ENCODE assay signal across 8 cellular contexts in the genomic region with DNA sequence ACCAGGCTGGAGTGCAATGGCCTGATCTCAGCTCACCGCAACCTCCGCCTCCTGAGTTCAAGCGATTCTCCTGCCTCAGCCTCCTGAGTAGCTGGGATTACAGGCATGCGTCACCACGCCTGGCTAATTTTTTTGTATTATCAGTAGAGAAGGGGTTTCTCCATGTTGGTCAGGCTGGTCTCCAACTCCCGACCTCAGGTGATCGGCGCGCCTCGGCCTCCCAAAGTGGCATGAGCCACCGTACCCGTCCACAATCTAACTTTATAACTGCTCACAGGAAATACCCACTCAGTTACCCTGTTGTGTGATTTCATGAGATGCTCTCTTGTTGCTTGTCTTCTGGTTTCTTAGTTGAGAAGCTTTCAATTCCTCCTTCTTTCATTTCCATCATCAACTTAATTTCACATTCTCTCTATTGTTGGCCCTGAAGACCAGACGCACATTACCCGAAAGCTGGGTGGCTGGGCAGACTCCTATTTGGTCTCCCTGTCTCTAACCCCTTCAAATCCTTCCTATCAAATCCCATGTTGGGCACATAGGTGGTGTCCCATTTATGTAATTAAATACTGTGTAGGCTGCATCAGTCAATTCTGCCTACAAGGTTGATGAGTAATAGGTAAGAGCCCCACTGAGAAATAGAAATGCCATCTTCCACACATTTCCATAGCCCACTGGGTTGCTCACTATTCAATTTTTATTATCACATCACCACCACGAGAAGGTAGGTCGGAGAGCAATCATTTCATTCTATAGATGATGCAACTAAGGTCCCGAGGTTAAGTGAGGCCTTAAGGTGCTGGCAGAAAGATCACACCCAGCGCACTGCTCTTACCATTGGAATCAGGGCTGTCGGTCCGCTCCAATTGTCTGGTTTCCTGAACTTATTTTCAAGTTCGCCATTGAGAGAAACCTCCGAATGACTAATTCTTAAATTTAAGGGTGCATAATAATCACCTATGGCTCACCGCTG. TPM values are rescaled to one million over a fixed set of nuclear protein-coding genes. Genes with fewer than 3 reads are reported as not detected.
A peak's percentile ranks its signal among the peaks of the same experiment; 100 is the strongest.
DNase-seq lines count a peak whose midpoint lies in the region; ATAC-seq, FAIRE-seq and TF ChIP-seq lines count a peak whose summit lies in the region.

No MANE protein-coding gene starts in this region.

- H3K9me3 ChIP-seq in K562 (replicated peaks; ENCODE audit: control insufficient read depth, insufficient read depth, low read depth, low read length) = no peaks in the 10 kb centered on the region; the same call in 1 of the 2 replicates
- H3K9me3 ChIP-seq in lower lobe of right lung = no peaks in the 10 kb centered on the region
- no peaks in the 10 kb centered on the region for H3K9me3 ChIP-seq in thymus (ENCODE audit: control insufficient read depth)

- in situ Hi-C loops in K562 (cut with MboI) = no loop called here

- no peaks in the 10 kb centered on the region for H3K9me1 ChIP-seq in K562 (ENCODE audit: control insufficient read depth, insufficient read depth, low read length)

- no peak for ATAC-seq in K562
- peak in 1 of 2 donors; percentile 3 for ATAC-seq in lower lobe of right lung
- no peak for ATAC-seq in HG03108 (IDR thresholded peaks at IDR 0.05; ENCODE audit: unreplicated experiment)

- H3K79me2 ChIP-seq in K562 (ENCODE audit: control insufficient read depth, insufficient read depth, low read length) = peaks cover 9% of the 10 kb centered on the region

- no peak for TF ChIP-seq RAD21 in K562 (CRISPR knock-in tag; conservative IDR thresholded peaks at IDR 0.05 in 1 of 2, IDR thresholded peaks at IDR 0.05 in 1 of 2)

- H3K4me1 ChIP-seq in K562 (replicated peaks in 1 of 2; ENCODE audit: control insufficient read depth in 2 of 2, insufficient read depth in 2 of 2, low read length in 2 of 2) = no peaks in the 10 kb centered on the region; a peak in 1 of 5 replicates
- H3K4me1 ChIP-seq in lower lobe of right lung = peaks cover 23% of the 10 kb centered on the region
- H3K4me1 ChIP-seq in thymus (ENCODE audit: control insufficient read depth, insufficient read depth, low read length) = peaks cover 7% of the 10 kb centered on the region

- no peaks in the 10 kb centered on the region for H4K20me1 ChIP-seq in K562 (replicated peaks; ENCODE audit: control insufficient read depth, insufficient read depth, low read length)

- H3K27ac ChIP-seq in K562 (ENCODE audit: extremely low read depth, low read depth, low read length) (no peak overlapping the region), lower lobe of right lung (peak overlapping the region; percentile 89), thymus (ENCODE audit: low read depth) (peak overlapping the region; percentile 94)

- peaks cover 64% of the 10 kb centered on the region for H3K36me3 ChIP-seq in K562 (ENCODE audit: control insufficient read depth, insufficient read depth, low read length)
- H3K36me3 ChIP-seq in lower lobe of right lung = peaks cover 51% of the 10 kb centered on the region
- H3K36me3 ChIP-seq in thymus (ENCODE audit: control insufficient read depth, insufficient read depth) = peaks cover 7% of the 10 kb centered on the region

- no peak for TF ChIP-seq EP300 in K562 (IDR thresholded peaks at IDR 0.05; ENCODE audit: low read length)

- DNase-seq in DMS53 treated with DMSO at 0.1 percent for 48 hours (lab: John Stamatoyannopoulos, UW; ENCODE audit: unreplicated experiment) (peak; percentile 3), M059J (ENCODE audit: low read depth) (peak; percentile 32), K562 (ENCODE audit: extremely low read depth in 1 of 4, low spot score in 3 of 4) (no peak), lower lobe of right lung (no peak), Ammon's horn (ENCODE audit: low spot score) (no peak), hypothalamus (lab: John Stamatoyannopoulos, UW) (no peak)

- no peak overlapping the region for H2AFZ ChIP-seq in K562 (ENCODE audit: low read depth, low read length)

- TF ChIP-seq CTCF in K562 (IDR thresholded peaks at IDR 0.05 in 2 of 3, conservative IDR thresholded peaks at IDR 0.05 in 1 of 3; ENCODE audit: insufficient read depth in 2 of 3, low read depth in 1 of 3, low read length in 3 of 3) (no peak), lower lobe of right lung (IDR thresholded peaks at IDR 0.05) (no peak)

- no peak overlapping the region for H3K4me2 ChIP-seq in K562 (ENCODE audit: insufficient read depth, low read length)

- CTCF ChIA-PET in K562 (lab: Yijun Ruan, JAX; ENCODE audit: low intra/inter-chr PET ratio) = no interaction called here

- H3K27me3 ChIP-seq in K562 (ENCODE audit: control insufficient read depth in 2 of 2, insufficient read depth in 2 of 2, low read length in 2 of 2) (no peaks in the 10 kb centered on the region), lower lobe of right lung (ENCODE audit: low read depth) (no peaks in the 10 kb centered on the region), thymus (ENCODE audit: control insufficient read depth, insufficient read depth) (no peaks in the 10 kb centered on the region)

- FAIRE-seq in K562 (lab: Jason Lieb, UNC) = no peak

- H3K4me3 ChIP-seq in K562 = no peak overlapping the region
- H3K4me3 ChIP-seq in lower lobe of right lung = peak overlapping the region; percentile 84
- H3K4me3 ChIP-seq in thymus (ENCODE audit: low read length) = peak overlapping the region; percentile 87

- 96% methylated on average over 18 of the region's 23 CpGs for WGBS in K562 (ENCODE audit: insufficient coverage, low coverage, missing lambda C conversion rate)
- WGBS in thymus = 67% methylated on average over 23 of the region's 23 CpGs

- no peak overlapping the region for H3K9ac ChIP-seq in K562 (ENCODE audit: insufficient read depth in 1 of 2, low read depth in 2 of 2, low read length in 2 of 2)

- POLR2A ChIA-PET in K562 (lab: Yijun Ruan, JAX) = no interaction called here

- BruUV-seq in K562 (replicated peaks; lab: Mats Ljungman, UMichigan) = no TSS peak

- TF ChIP-seq POLR2A in K562 (conservative IDR thresholded peaks at IDR 0.05) = 0 out of 2 replicates have a peak, but pooled peaks have one; percentile 39

- intact Hi-C loops in K562 (cut with micrococcal nuclease) (no loop called here), lower lobe of right lung (cut with DNase I) (no loop called here)

RNA-seq across cellular contexts. Expression of a gene that starts 1.0 kb away (rescaled TPM):
- 0.17 and 0.20 TPM in 2 replicates for total RNA-seq in M059J (2014; rRNA removed; shearing (Covaris generic))
- total RNA-seq in K562 (2011; cell fraction: chromatin; rRNA removed; ENCODE audit: low replicate concordance) = 0.79 and 1.1 TPM in 2 replicates
- total RNA-seq in K562 (2011; cell fraction: nucleolus; rRNA removed) = 0.79 and 1.8 TPM in 2 replicates
- total RNA-seq in K562 (2011; cell fraction: nucleoplasm; rRNA removed) = 1.2 and 2.1 TPM in 2 replicates
- total RNA-seq in K562 (2014; rRNA removed) (0.18 and 0.33 TPM in 2 replicates), K562 (2014; rRNA removed; fragmentation: Illumina TruSeq; extraction: Trizol) (0.29 and 0.45 TPM in 2 replicates), K562 (2015; rRNA removed; fragmentation: Illumina TruSeq; extraction: Trizol) (0.30 and 0.40 TPM in 2 replicates), K562 (2021) (0.96 and 1.4 TPM in 2 replicates), lower lobe of right lung (7.8 TPM)
- polyA plus RNA-seq in K562 (2011; rRNA removed) (0.74 and 1.8 TPM in 2 replicates), K562 (2014; fragmentation: Illumina TruSeq; extraction: Trizol) (0.40 and 0.78 TPM in 2 replicates), K562 (2014; fragmentation: Nextera tagmentation; extraction: Ambion mirVana) (1 to 10 TPM in 1 of 2 experiments, under 1 TPM in 1; 0.90 to 1.0 TPM), K562 (2014; rRNA removed) (1.1 and 1.7 TPM in 2 replicates), thymus (16.1 TPM)
- 1.4 and 2.1 TPM in 2 replicates for polyA plus RNA-seq in K562 (2011; cell fraction: cytosol; rRNA removed)
- polyA plus RNA-seq in K562 (2011; cell fraction: nucleus; rRNA removed) = 0.86 and 0.92 TPM in 2 replicates
- 0.65 and 0.80 TPM in 2 replicates for polyA plus RNA-seq in K562 (2012)
- polyA minus RNA-seq in K562 (2011; rRNA and poly(A)+ RNA removed) = 0.27 and 0.67 TPM in 2 replicates
- 0.57 and 0.82 TPM in 2 replicates for polyA minus RNA-seq in K562 (2011; cell fraction: cytosol; rRNA and poly(A)+ RNA removed)
- 0.78 and 1.8 TPM in 2 replicates for polyA minus RNA-seq in K562 (2011; cell fraction: nucleus; rRNA and poly(A)+ RNA removed)

RNA-seq across cellular contexts. Expression of a gene that starts 13.3 kb away (rescaled TPM):
- 179 and 214 TPM in 2 replicates for total RNA-seq in M059J (2014; rRNA removed; shearing (Covaris generic))
- total RNA-seq in K562 (2011; cell fraction: chromatin; rRNA removed; ENCODE audit: low replicate concordance) = 31.7 and 33.4 TPM in 2 replicates
- 55.9 and 65.0 TPM in 2 replicates for total RNA-seq in K562 (2011; cell fraction: nucleolus; rRNA removed)
- 52.1 and 63.5 TPM in 2 replicates for total RNA-seq in K562 (2011; cell fraction: nucleoplasm; rRNA removed)
- total RNA-seq in K562 (2014; rRNA removed) = 221 and 225 TPM in 2 replicates
- total RNA-seq in K562 (2014; rRNA removed; fragmentation: Illumina TruSeq; extraction: Trizol) = 237 and 280 TPM in 2 replicates
- total RNA-seq in K562 (2015; rRNA removed; fragmentation: Illumina TruSeq; extraction: Trizol) = 195 and 204 TPM in 2 replicates
- total RNA-seq in K562 (2021) = 252 and 275 TPM in 2 replicates
- 401 and 592 TPM in 2 replicates for polyA plus RNA-seq in K562 (2011; rRNA removed)
- polyA plus RNA-seq in K562 (2011; cell fraction: cytosol; rRNA removed) = 146 and 208 TPM in 2 replicates
- polyA plus RNA-seq in K562 (2011; cell fraction: nucleus; rRNA removed) = 83.6 and 116 TPM in 2 replicates
- 188 and 273 TPM in 2 replicates for polyA plus RNA-seq in K562 (2012)
- polyA plus RNA-seq in K562 (2014; fragmentation: Illumina TruSeq; extraction: Trizol) = 283 and 333 TPM in 2 replicates
- polyA plus RNA-seq in K562 (2014; fragmentation: Nextera tagmentation; extraction: Ambion mirVana) = 100 to 1,000 TPM; 136 to 205 TPM
- 315 and 359 TPM in 2 replicates for polyA plus RNA-seq in K562 (2014; rRNA removed)
- 170 and 176 TPM in 2 replicates for polyA minus RNA-seq in K562 (2011; rRNA and poly(A)+ RNA removed)
- polyA minus RNA-seq in K562 (2011; cell fraction: cytosol; rRNA and poly(A)+ RNA removed) = 104 and 123 TPM in 2 replicates
- polyA minus RNA-seq in K562 (2011; cell fraction: nucleus; rRNA and poly(A)+ RNA removed) = 32.2 and 48.5 TPM in 2 replicates
- 133 TPM for total RNA-seq in lower lobe of right lung
- polyA plus RNA-seq in thymus = 323 TPM

RNA-seq across cellular contexts. Expression of a gene that starts 35.8 kb away (rescaled TPM):
- total RNA-seq in M059J (2014; rRNA removed; shearing (Covaris generic)) = 0.89 and 2.1 TPM in 2 replicates
- total RNA-seq in K562 (2011; cell fraction: chromatin; rRNA removed; ENCODE audit: low replicate concordance) = 0.32 and 0.49 TPM in 2 replicates
- total RNA-seq in K562 (2011; cell fraction: nucleolus; rRNA removed) = 0.17 TPM in 1 of 2 replicates, not detected in the other
- 0.51 and 0.99 TPM in 2 replicates for total RNA-seq in K562 (2011; cell fraction: nucleoplasm; rRNA removed)
- total RNA-seq in K562 (2014; rRNA removed) = 0.09 and 0.20 TPM in 2 replicates
- 0.10 and 0.11 TPM in 2 replicates for total RNA-seq in K562 (2014; rRNA removed; fragmentation: Illumina TruSeq; extraction: Trizol)
- total RNA-seq in K562 (2015; rRNA removed; fragmentation: Illumina TruSeq; extraction: Trizol) = 0.11 and 0.15 TPM in 2 replicates
- total RNA-seq in K562 (2021) = 0.16 and 0.20 TPM in 2 replicates
- 0.43 and 0.86 TPM in 2 replicates for polyA plus RNA-seq in K562 (2011; rRNA removed)
- 0.27 and 0.31 TPM in 2 replicates for polyA plus RNA-seq in K562 (2011; cell fraction: cytosol; rRNA removed)
- 0.83 and 1.0 TPM in 2 replicates for polyA plus RNA-seq in K562 (2011; cell fraction: nucleus; rRNA removed)
- 0.10 and 0.17 TPM in 2 replicates for polyA plus RNA-seq in K562 (2012)
- 0.09 TPM in 1 of 2 replicates, not detected in the other for polyA plus RNA-seq in K562 (2014; fragmentation: Illumina TruSeq; extraction: Trizol)
- polyA plus RNA-seq in K562 (2014; fragmentation: Nextera tagmentation; extraction: Ambion mirVana) = under 1 TPM in 1 of 2 experiments, not detected in 1; 0.07 TPM
- polyA plus RNA-seq in K562 (2014; rRNA removed) = 0.04 and 0.54 TPM in 2 replicates
- polyA minus RNA-seq in K562 (2011; rRNA and poly(A)+ RNA removed) = 0.87 and 1.1 TPM in 2 replicates
- polyA minus RNA-seq in K562 (2011; cell fraction: cytosol; rRNA and poly(A)+ RNA removed) = not detected in 2 replicates
- polyA minus RNA-seq in K562 (2011; cell fraction: nucleus; rRNA and poly(A)+ RNA removed) = 0.27 and 0.44 TPM in 2 replicates
- 12.9 TPM for total RNA-seq in lower lobe of right lung
- 2.7 TPM for polyA plus RNA-seq in thymus

Comparison
In these comparisons a context has a peak if more than half of its experiments do, and no peak if none do; other contexts are left out.
1. DNase-seq: peak in DMS53 treated with DMSO at 0.1 percent for 48 hours (single experiment) and M059J (single experiment); none in K562 (0 of 4), lower lobe of right lung (single experiment), Ammon's horn (single experiment) and hypothalamus (0 of 51).